ENCODE assay signal across 1 cellular context in genomic region chr6:39260451-39260850, GRCh38.
TF ChIP-seq lines count a peak whose summit lies in the region.

No MANE protein-coding gene starts in this region.

TF ChIP-seq in K562, 482 proteins besides CTCF, POLR2A, EP300 and RAD21:
- no peak for TF ChIP-seq ZBTB43 (CRISPR knock-in tag; IDR thresholded peaks at IDR 0.05)
- 0 out of 2 replicates have a peak, but pooled peaks have one; percentile 31 for TF ChIP-seq ZNF316 (IDR thresholded peaks at IDR 0.05)
- TF ChIP-seq SMC3 (conservative IDR thresholded peaks at IDR 0.05; ENCODE audit: insufficient read depth, low read depth, low read length) = no peak
- no peak for TF ChIP-seq FOXK1 (CRISPR knock-in tag; IDR thresholded peaks at IDR 0.05; ENCODE audit: borderline replicate concordance)
TF ChIP-seq in K562: peak in this region for 1.
